8 cellular contexts compared by ENCODE assay signal in genomic region chr7:30348083-30348560, GRCh38.
A peak's percentile ranks its signal among the peaks of the same experiment; 100 is the strongest.
DNase-seq lines count a peak whose midpoint lies in the region; ATAC-seq and TF ChIP-seq lines count a peak whose summit lies in the region.

No MANE protein-coding gene starts in this region.

- no peak overlapping the region for H3K4me3 ChIP-seq in Peyer's patch

- H3K36me3 Mint-ChIP-seq in activated naive CD8-positive, alpha-beta T cell: no peaks in the 10 kb centered on the region

- peaks cover 0 to 12% (median 0%) of the 10 kb centered on the region in 4 donors for H3K4me1 ChIP-seq in Peyer's patch

- DNase-seq in ACHN: peak; percentile 91
- peak in 2 of 3 donors; percentile 54 to 67 for DNase-seq in Peyer's patch
- no peak for DNase-seq in left colon
- DNase-seq in stromal cell of bone marrow (ENCODE audit: low read depth): peak; percentile 78
- no peak for DNase-seq in inferior parietal cortex (ENCODE audit: extremely low spot score)

- no peaks in the 10 kb centered on the region for H3K9me3 Mint-ChIP-seq in activated naive CD8-positive, alpha-beta T cell (ENCODE audit: low read depth)

- H3K27ac Mint-ChIP-seq in activated naive CD8-positive, alpha-beta T cell: peak overlapping the region; percentile 79

- H3K27me3 ChIP-seq in Peyer's patch: no peaks in the 10 kb centered on the region

- H3K27me3 Mint-ChIP-seq in activated naive CD8-positive, alpha-beta T cell: no peaks in the 10 kb centered on the region

- peak; percentile 79 for ATAC-seq in GM18861 (IDR thresholded peaks at IDR 0.05; ENCODE audit: unreplicated experiment)
- peak; percentile 60 for ATAC-seq in HG03060 (IDR thresholded peaks at IDR 0.05; ENCODE audit: low read depth, unreplicated experiment)
- peak; percentile 51 for ATAC-seq in left colon

- in situ Hi-C loops in ACHN (cut with HindIII; ENCODE audit: low pct_ligation_motif_present, low pct_unique_long_range_greater_than_20kb, low sequenced_read_pairs): no loop called here

- no peaks in the 10 kb centered on the region for H3K9me3 ChIP-seq in Peyer's patch

- peaks cover 63% of the 10 kb centered on the region for H3K4me1 Mint-ChIP-seq in activated naive CD8-positive, alpha-beta T cell (ENCODE audit: low read depth)

- intact Hi-C loops in left colon (cut with DNase I, micrococcal nuclease): no loop called here

- TF ChIP-seq CTCF in Peyer's patch (IDR thresholded peaks at IDR 0.05): no peak

- peak overlapping the region; percentile 49 for H3K4me3 Mint-ChIP-seq in activated naive CD8-positive, alpha-beta T cell

- no peaks in the 10 kb centered on the region for H3K36me3 ChIP-seq in Peyer's patch

- TF ChIP-seq POLR2A in Peyer's patch (IDR thresholded peaks at IDR 0.05): no peak

- H3K27ac ChIP-seq in Peyer's patch: peak overlapping the region; percentile 56 to 80 (median 70)

Comparison
In these comparisons a context has a peak if more than half of its experiments do, and no peak if none do; other contexts are left out.
1. DNase-seq: peak in ACHN (single experiment), Peyer's patch (2 of 3) and stromal cell of bone marrow (single experiment); none in left colon (0 of 2) and inferior parietal cortex (single experiment).
2. Peak in every context shown above with its lines, with median percentiles within 50 percentile points of each other: ATAC-seq.